ENCODE assay signal across 16 cellular contexts in the genomic region with DNA sequence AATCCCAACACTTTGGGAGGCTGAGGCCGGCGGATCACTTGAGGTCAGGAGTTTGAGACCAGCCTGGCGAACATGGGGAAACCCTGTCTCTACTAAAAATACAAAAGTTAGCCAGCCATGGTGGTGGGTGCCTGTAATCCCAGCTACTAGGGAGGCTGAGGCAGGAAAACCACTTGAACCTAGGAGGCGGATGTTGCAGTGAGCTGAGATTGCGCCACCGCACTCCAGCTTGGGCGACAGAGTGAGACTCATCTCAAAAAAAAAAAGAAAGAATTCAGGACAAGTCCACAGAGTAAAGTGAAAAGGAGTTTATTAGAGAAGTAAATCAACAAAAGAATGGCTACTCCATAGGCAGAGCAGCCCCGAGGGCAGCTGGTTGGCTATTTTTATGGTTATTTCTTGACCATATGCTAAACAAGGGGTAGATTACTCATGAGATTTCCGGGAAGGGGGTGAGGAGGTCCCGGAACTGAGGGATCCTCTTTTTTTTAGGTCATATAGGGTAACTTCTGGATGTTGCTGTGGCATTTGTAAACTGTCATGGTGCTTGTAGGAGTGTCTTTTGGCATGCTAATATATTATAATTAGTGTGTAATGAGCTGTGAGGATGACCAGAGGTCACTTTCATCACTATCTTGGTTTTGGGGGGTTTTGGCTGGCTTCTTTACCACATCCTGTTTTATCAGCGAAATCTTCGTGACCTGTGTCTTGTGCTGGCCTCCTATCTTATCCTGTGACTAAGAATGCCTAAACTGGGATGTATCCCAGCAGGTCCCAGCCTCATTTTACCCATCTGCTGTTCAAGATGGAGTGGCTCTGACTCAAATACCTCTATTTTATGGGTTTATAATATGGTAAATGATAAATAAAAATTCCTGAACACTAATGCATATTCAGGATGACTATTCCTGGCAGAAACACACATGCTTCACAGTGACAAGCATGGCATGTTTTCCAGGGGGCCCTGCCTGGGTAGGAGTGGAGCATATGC. TPM values are rescaled to one million over a fixed set of nuclear protein-coding genes. Genes with fewer than 3 reads are reported as not detected.
DNase-seq lines count a peak whose midpoint lies in the region; ATAC-seq, FAIRE-seq and TF ChIP-seq lines count a peak whose summit lies in the region.
"Had no signal": no experiment of that assay in that cellular context is flagged by ENCODE, and none has a peak within 500 bp of the region (broad histone marks: within the 10 kb centered on the region; RNA-seq: fewer than 3 reads in every experiment).

No MANE protein-coding gene starts in this region.

- no peaks in the 10 kb centered on the region for H3F3A ChIP-seq in MM.1S (ENCODE audit: insufficient read depth, low read length)

- H3K4me3 ChIP-seq in fibroblast of villous mesenchyme (ENCODE audit: low read depth, low read length) (no peak overlapping the region), MM.1S (ENCODE audit: low read length) (no peak overlapping the region)
- H3K4me3 ChIP-seq: gastroesophageal sphincter, mucosa of descending colon, thoracic aorta had no signal

- no peak overlapping the region for H3K27ac ChIP-seq in MM.1S (ENCODE audit: low read length)
- H3K27ac ChIP-seq: thoracic aorta had no signal

- H3K9me3 Mint-ChIP-seq in stimulated activated naive CD8-positive, alpha-beta T cell treated with anti-CD3 and anti-CD28 coated beads, Interleukin-15, Interleukin-2, amounts not matched to agents 100 ng/mL and 50 ng/mL, for 24 hours, result no peaks in the 10 kb centered on the region

- DNase-seq in stimulated activated naive CD8-positive, alpha-beta T cell treated with anti-CD3 and anti-CD28 coated beads, Interleukin-15, Interleukin-2, amounts not matched to agents 100 U/mL and 50 U/mL, for 24 hours, result no peak
- DNase-seq in RCC 7860 (ENCODE audit: low spot score) (peak; percentile 45), fibroblast of villous mesenchyme (ENCODE audit: low read depth) (peak; percentile 80), mesenteric fat pad (ENCODE audit: low spot score) (no peak), activated gamma-delta T cell treated with Interleukin-2 at 50 U/mL for 16 hours (no peak), GDM1 (lab: John Stamatoyannopoulos, UW) (no peak), MM.1S (no peak)
- DNase-seq: central memory CD4-positive, alpha-beta T cell; immature natural killer cell; mucosa of descending colon; NCI-H345; posterior cingulate gyrus had no signal

- no peaks in the 10 kb centered on the region for H3K36me3 Mint-ChIP-seq in stimulated activated naive CD8-positive, alpha-beta T cell treated with anti-CD3 and anti-CD28 coated beads, Interleukin-15, Interleukin-2, amounts not matched to agents 100 ng/mL and 50 ng/mL, for 24 hours (ENCODE audit: low read depth)
- H3K36me3 Mint-ChIP-seq: activated naive CD8-positive, alpha-beta T cell; immature natural killer cell had no signal

- H3K27ac Mint-ChIP-seq in stimulated activated naive CD8-positive, alpha-beta T cell treated with anti-CD3 and anti-CD28 coated beads, Interleukin-15, Interleukin-2, amounts not matched to agents 100 ng/mL and 50 ng/mL, for 24 hours, result peak overlapping the region; percentile 16
- H3K27ac Mint-ChIP-seq: activated naive CD8-positive, alpha-beta T cell; immature natural killer cell had no signal

- FAIRE-seq in RCC 7860 (lab: Jason Lieb, UNC), result peak; percentile 48

- no peak overlapping the region for H3K4me2 ChIP-seq in MM.1S (ENCODE audit: low read depth, low read length)

- no peak for ATAC-seq in stimulated activated naive CD8-positive, alpha-beta T cell treated with anti-CD3 and anti-CD28 coated beads, Interleukin-15, Interleukin-2, amounts not matched to agents 100 U/mL and 50 U/mL, for 24 hours
- ATAC-seq: gastroesophageal sphincter, mucosa of descending colon had no signal

- H3K27me3 ChIP-seq in MM.1S (replicated peaks; ENCODE audit: insufficient read depth, low read length), result no peaks in the 10 kb centered on the region
- H3K27me3 ChIP-seq: gastroesophageal sphincter had no signal

- H3K4me1 ChIP-seq in MM.1S (ENCODE audit: low read length), result no peaks in the 10 kb centered on the region

- H3K79me2 ChIP-seq in MM.1S (ENCODE audit: low read length), result no peaks in the 10 kb centered on the region

- H3K9me2 ChIP-seq in MM.1S (replicated peaks; ENCODE audit: insufficient read depth, low read length), result no peaks in the 10 kb centered on the region

- H4K20me1 ChIP-seq in MM.1S (ENCODE audit: insufficient read depth, low read length), result no peaks in the 10 kb centered on the region

- H3K27me3 Mint-ChIP-seq in stimulated activated naive CD8-positive, alpha-beta T cell treated with anti-CD3 and anti-CD28 coated beads, Interleukin-15, Interleukin-2, amounts not matched to agents 100 ng/mL and 50 ng/mL, for 24 hours, result peaks cover 11% of the 10 kb centered on the region

- TF ChIP-seq CTCF in fibroblast of villous mesenchyme (IDR thresholded peaks at IDR 0.05; ENCODE audit: insufficient read depth, low read depth, low read length) (no peak), MM.1S (IDR thresholded peaks at IDR 0.05; ENCODE audit: low read length) (no peak)

- no peaks in the 10 kb centered on the region for H3K9me3 ChIP-seq in MM.1S (replicated peaks; ENCODE audit: insufficient read depth, low read length)
- H3K9me3 ChIP-seq: gastroesophageal sphincter, mucosa of descending colon, thoracic aorta had no signal

- no peaks in the 10 kb centered on the region for H3K36me3 ChIP-seq in MM.1S (replicated peaks; ENCODE audit: insufficient read depth, low read length)
- H3K36me3 ChIP-seq: gastroesophageal sphincter, thoracic aorta had no signal

- H3K9ac ChIP-seq in MM.1S (ENCODE audit: low read length), result no peak overlapping the region

- H3K4me1 Mint-ChIP-seq in stimulated activated naive CD8-positive, alpha-beta T cell treated with anti-CD3 and anti-CD28 coated beads, Interleukin-15, Interleukin-2, amounts not matched to agents 100 ng/mL and 50 ng/mL, for 24 hours (ENCODE audit: low read depth), result no peaks in the 10 kb centered on the region

- no peak overlapping the region for H2AFZ ChIP-seq in MM.1S (ENCODE audit: low read length)

- no peak overlapping the region for H3K4me3 Mint-ChIP-seq in stimulated activated naive CD8-positive, alpha-beta T cell treated with anti-CD3 and anti-CD28 coated beads, Interleukin-15, Interleukin-2, amounts not matched to agents 100 ng/mL and 50 ng/mL, for 24 hours
- H3K4me3 Mint-ChIP-seq: activated naive CD8-positive, alpha-beta T cell; immature natural killer cell had no signal

RNA-seq across cellular contexts. Expression of a gene that starts 11.0 kb away (rescaled TPM):
- total RNA-seq in fibroblast of villous mesenchyme (2.6 and 3.2 TPM in 2 replicates), mesenteric fat pad (10.6 TPM)

RNA-seq across cellular contexts. Expression of a gene that starts 22.2 kb away (rescaled TPM):
- total RNA-seq in fibroblast of villous mesenchyme (not detected in 2 replicates), mesenteric fat pad (not detected)
- total RNA-seq: gastroesophageal sphincter, thoracic aorta had no signal

Comparison
In these comparisons a context has a peak if more than half of its experiments do, and no peak if none do; other contexts are left out.
1. DNase-seq: peak in RCC 7860 (single experiment) and fibroblast of villous mesenchyme (single experiment); none in stimulated activated naive CD8-positive, alpha-beta T cell treated with anti-CD3 and anti-CD28 coated beads, Interleukin-15, Interleukin-2, amounts not matched to agents 100 U/mL and 50 U/mL, for 24 hours (single experiment), mesenteric fat pad (single experiment), activated gamma-delta T cell treated with Interleukin-2 at 50 U/mL for 16 hours (single experiment), GDM1 (single experiment) and MM.1S (single experiment).